ENCODE assay signal across 8 cellular contexts in genomic region chrX:15334561-15334960, GRCh38. TPM values are rescaled to one million over a fixed set of nuclear protein-coding genes. Genes with fewer than 3 reads are reported as not detected.
DNase-seq lines count a peak whose midpoint lies in the region; ATAC-seq, FAIRE-seq and TF ChIP-seq lines count a peak whose summit lies in the region.

No MANE protein-coding gene starts in this region.

- H3K9me3 ChIP-seq in iPS-15b (ENCODE audit: control insufficient read depth, insufficient read depth, low read length), result no peaks in the 10 kb centered on the region
- H3K9me3 ChIP-seq in stomach, result no peaks in the 10 kb centered on the region

- peaks cover 9% of the 10 kb centered on the region for H3K36me3 Mint-ChIP-seq in activated T-helper 1 cell treated with anti-CD3 and anti-CD28 coated beads, Interleukin-12 subunit alpha, Interleukin-12 subunit beta, Interleukin-2, Interleukin-4 antibody, amounts not matched to agents 30 ng/mL and 10 ng/mL and 1 ng/mL, durations not matched to agents 14 hours and 24 hours and 36 hours (ENCODE audit: low read depth)

- peak overlapping the region; percentile 91 for H3K4me3 Mint-ChIP-seq in activated T-helper 1 cell treated with anti-CD3 and anti-CD28 coated beads, Interleukin-12 subunit alpha, Interleukin-12 subunit beta, Interleukin-2, Interleukin-4 antibody, amounts not matched to agents 30 ng/mL and 10 ng/mL and 1 ng/mL, durations not matched to agents 14 hours and 24 hours and 36 hours

- no peak overlapping the region for H3K9ac ChIP-seq in iPS-15b (ENCODE audit: low read depth, low read length)

- peak overlapping the region; percentile 88 for H3K27ac Mint-ChIP-seq in activated T-helper 1 cell treated with anti-CD3 and anti-CD28 coated beads, Interleukin-12 subunit alpha, Interleukin-12 subunit beta, Interleukin-2, Interleukin-4 antibody, amounts not matched to agents 30 ng/mL and 10 ng/mL and 1 ng/mL, durations not matched to agents 14 hours and 24 hours and 36 hours

- H3K4me1 Mint-ChIP-seq in activated T-helper 1 cell treated with anti-CD3 and anti-CD28 coated beads, Interleukin-12 subunit alpha, Interleukin-12 subunit beta, Interleukin-2, Interleukin-4 antibody, amounts not matched to agents 30 ng/mL and 10 ng/mL and 1 ng/mL, durations not matched to agents 14 hours and 24 hours and 36 hours (ENCODE audit: low read depth), result peaks cover 14% of the 10 kb centered on the region

- no peak for ATAC-seq in GM21515 (IDR thresholded peaks at IDR 0.05; ENCODE audit: unreplicated experiment)
- no peak for ATAC-seq in HG02678 (IDR thresholded peaks at IDR 0.05; ENCODE audit: unreplicated experiment)

- no peak for TF ChIP-seq CTCF in stomach (IDR thresholded peaks at IDR 0.05)

- H3K36me3 ChIP-seq in iPS-15b (ENCODE audit: control insufficient read depth, insufficient read depth, low read length) (no peaks in the 10 kb centered on the region), stomach (peaks cover 5 to 20% (median 15%) of the 10 kb centered on the region in 4 donors)

- intact Hi-C loops in activated T-helper 1 cell treated with anti-CD3 and anti-CD28 coated beads, Interleukin-12 subunit alpha, Interleukin-12 subunit beta, Interleukin-2, Interleukin-4 antibody, amounts not matched to agents 30 ng/mL and 10 ng/mL and 1 ng/mL, durations not matched to agents 14 hours and 24 hours and 36 hours (cut with micrococcal nuclease), result loop anchor here (2.0 to 10.0 kb wide), 7 partner anchors 158 to 1680 kb away; partner anchors contain the start of genes AP1S2, CA5B, OFD1 and PIR
- intact Hi-C loops in stomach (cut with DNase I; ENCODE audit: low total_unique reads) (no loop called here), posterior cingulate gyrus (cut with DNase I) (no loop called here)

- no peaks in the 10 kb centered on the region for H3K27me3 Mint-ChIP-seq in activated T-helper 1 cell treated with anti-CD3 and anti-CD28 coated beads, Interleukin-12 subunit alpha, Interleukin-12 subunit beta, Interleukin-2, Interleukin-4 antibody, amounts not matched to agents 30 ng/mL and 10 ng/mL and 1 ng/mL, durations not matched to agents 14 hours and 24 hours and 36 hours (ENCODE audit: insufficient read depth)

- peak overlapping the region; percentile 90 to 95 (median 91) for H3K27ac ChIP-seq in stomach

- no peak for TF ChIP-seq POLR2A in stomach (IDR thresholded peaks at IDR 0.05)

- 3 to 41% (median 10%) methylated on average over 7 of the region's 7 CpGs for WGBS in stomach, 5 donors

- FAIRE-seq in GM18507 (lab: Jason Lieb, UNC), result peak; percentile 48

- no peak for TF ChIP-seq EP300 in stomach (IDR thresholded peaks at IDR 0.05)

- H3K27me3 ChIP-seq in iPS-15b (ENCODE audit: control insufficient read depth, insufficient read depth, low read length) (peaks cover 2% of the 10 kb centered on the region), stomach (no peaks in the 10 kb centered on the region)

- H3K9me3 Mint-ChIP-seq in activated T-helper 1 cell treated with anti-CD3 and anti-CD28 coated beads, Interleukin-12 subunit alpha, Interleukin-12 subunit beta, Interleukin-2, Interleukin-4 antibody, amounts not matched to agents 30 ng/mL and 10 ng/mL and 1 ng/mL, durations not matched to agents 14 hours and 24 hours and 36 hours, result no peaks in the 10 kb centered on the region

- H3K4me1 ChIP-seq in iPS-15b (ENCODE audit: control insufficient read depth, insufficient read depth, low read length), result no peaks in the 10 kb centered on the region
- peaks cover 0 to 19% (median 6%) of the 10 kb centered on the region in 4 donors for H3K4me1 ChIP-seq in stomach

- H3K4me3 ChIP-seq in iPS-15b (ENCODE audit: low read depth, low read length), result peak overlapping the region; percentile 84
- H3K4me3 ChIP-seq in stomach, result peak overlapping the region; percentile 54 to 70 (median 61)

- peak; percentile 23 for DNase-seq in A172 (ENCODE audit: low spot score)
- no peak for DNase-seq in GM18507 (ENCODE audit: extremely low spot score, insufficient read length, low read depth)
- DNase-seq in activated T-helper 1 cell treated with anti-CD3 and anti-CD28 coated beads, Interleukin-12 subunit alpha, Interleukin-12 subunit beta, Interleukin-2, Interleukin-4 antibody, amounts not matched to agents 30 ng/mL and 10 ng/mL and 1 ng/mL, durations not matched to agents 14 hours and 24 hours and 36 hours (ENCODE audit: low spot score), result peak; percentile 1
- no peak for DNase-seq in stomach
- no peak for DNase-seq in posterior cingulate gyrus

RNA-seq across cellular contexts. Expression of gene PIGA, which starts 0.8 kb away (rescaled TPM):
- 15.3 and 17.1 TPM in 2 replicates for total RNA-seq in A172 (2014; rRNA removed; shearing (Covaris generic))
- total RNA-seq in activated T-helper 1 cell treated with anti-CD3 and anti-CD28 coated beads, Interleukin-12 subunit alpha, Interleukin-12 subunit beta, Interleukin-2, Interleukin-4 antibody, amounts not matched to agents 30 ng/mL and 10 ng/mL and 1 ng/mL, durations not matched to agents 14 hours and 24 hours and 36 hours, result 23.9 and 25.4 TPM in 2 replicates
- 10 to 100 TPM in 3 of 5 donors, 1 to 10 TPM in 1, under 1 TPM in 1; 0.58 to 59.7 (median 17.8) TPM for total RNA-seq in stomach
- polyA plus RNA-seq in stomach, result 1 to 10 TPM; 6.1 to 8.6 (median 6.4) TPM

RNA-seq across cellular contexts. Expression of gene ASB11, which starts 19.1 kb away (rescaled TPM):
- not detected in 2 replicates for total RNA-seq in A172 (2014; rRNA removed; shearing (Covaris generic))
- not detected in 2 replicates for total RNA-seq in activated T-helper 1 cell treated with anti-CD3 and anti-CD28 coated beads, Interleukin-12 subunit alpha, Interleukin-12 subunit beta, Interleukin-2, Interleukin-4 antibody, amounts not matched to agents 30 ng/mL and 10 ng/mL and 1 ng/mL, durations not matched to agents 14 hours and 24 hours and 36 hours
- 1 to 10 TPM in 3 of 5 donors, not detected in 2; 2.9 to 9.8 (median 2.9) TPM for total RNA-seq in stomach
- polyA plus RNA-seq in stomach, result 1 to 10 TPM in 2 of 3 donors, under 1 TPM in 1; 0.15 to 1.9 (median 1.7) TPM

RNA-seq across cellular contexts. Expression of gene VEGFD, which starts 49.7 kb away (rescaled TPM):
- 0.12 TPM in 1 of 2 replicates, not detected in the other for total RNA-seq in A172 (2014; rRNA removed; shearing (Covaris generic))
- not detected in 2 replicates for total RNA-seq in activated T-helper 1 cell treated with anti-CD3 and anti-CD28 coated beads, Interleukin-12 subunit alpha, Interleukin-12 subunit beta, Interleukin-2, Interleukin-4 antibody, amounts not matched to agents 30 ng/mL and 10 ng/mL and 1 ng/mL, durations not matched to agents 14 hours and 24 hours and 36 hours
- 1 to 10 TPM in 1 of 5 donors, not detected in 4; 4.2 TPM for total RNA-seq in stomach
- 1 to 10 TPM in 2 of 3 donors, under 1 TPM in 1; 0.25 to 3.4 (median 1.1) TPM for polyA plus RNA-seq in stomach

Comparison
In these comparisons a context has a peak if more than half of its experiments do, and no peak if none do; other contexts are left out.
1. DNase-seq: peak in A172 (single experiment) and activated T-helper 1 cell treated with anti-CD3 and anti-CD28 coated beads, Interleukin-12 subunit alpha, Interleukin-12 subunit beta, Interleukin-2, Interleukin-4 antibody, amounts not matched to agents 30 ng/mL and 10 ng/mL and 1 ng/mL, durations not matched to agents 14 hours and 24 hours and 36 hours (single experiment); none in GM18507 (single experiment), stomach (single experiment) and posterior cingulate gyrus (0 of 10).